In genomic region chr2:203909192-203909945, GRCh38 we compare ENCODE assay signal across 8 cellular contexts. TPM values are rescaled to one million over a fixed set of nuclear protein-coding genes. Genes with fewer than 3 reads are reported as not detected.
A peak's percentile ranks its signal among the peaks of the same experiment; 100 is the strongest.
DNase-seq lines count a peak whose midpoint lies in the region; ATAC-seq and TF ChIP-seq lines count a peak whose summit lies in the region.

No MANE protein-coding gene starts in this region.

- CTCF ChIA-PET in activated CD4-positive, alpha-beta T cell treated with anti-CD3 and anti-CD28 coated beads, Interleukin-2, amount 10 ng/mL, durations not matched to agents 7 days and 5 days (lab: Charles Lee), result interaction anchor here (0.5 to 2.1 kb wide), 28 partner anchors 9 to 603 kb away, joined by 3 to 13 read pairs (median 4); partner anchors contain the start of gene CTLA4
- CTCF ChIA-PET in activated CD4-positive, alpha-beta memory T cell treated with anti-CD3 and anti-CD28 coated beads, Interleukin-2, amount 10 ng/mL, durations not matched to agents 7 days and 5 days (lab: Charles Lee), result interaction anchor here (0.9 to 4.6 kb wide), 32 partner anchors 9 to 998 kb away, joined by 3 to 93 read pairs (median 5); partner anchors contain the start of genes CARF, CTLA4, CYP20A1 and WDR12

- no peak for TF ChIP-seq POLR2A in NB4 (IDR thresholded peaks at IDR 0.05; ENCODE audit: extremely low read depth, insufficient read length)
- TF ChIP-seq POLR2A in gastroesophageal sphincter (IDR thresholded peaks at IDR 0.05), result no peak

- no peak for TF ChIP-seq EP300 in gastroesophageal sphincter (IDR thresholded peaks at IDR 0.05)

- peaks cover 3% of the 10 kb centered on the region for H3K36me3 Mint-ChIP-seq in activated CD4-positive, alpha-beta T cell treated with anti-CD3 and anti-CD28 coated beads, Interleukin-2, amount 10 ng/mL, durations not matched to agents 7 days and 5 days (ENCODE audit: low read depth)
- H3K36me3 Mint-ChIP-seq in activated CD4-positive, alpha-beta memory T cell treated with anti-CD3 and anti-CD28 coated beads, Interleukin-2, amount 10 ng/mL, durations not matched to agents 7 days and 5 days (ENCODE audit: low read depth), result peaks cover 8% of the 10 kb centered on the region

- peaks cover 27% of the 10 kb centered on the region for H3K4me1 Mint-ChIP-seq in activated CD4-positive, alpha-beta T cell treated with anti-CD3 and anti-CD28 coated beads, Interleukin-2, amount 10 ng/mL, durations not matched to agents 7 days and 5 days
- peaks cover 33% of the 10 kb centered on the region for H3K4me1 Mint-ChIP-seq in activated CD4-positive, alpha-beta memory T cell treated with anti-CD3 and anti-CD28 coated beads, Interleukin-2, amount 10 ng/mL, durations not matched to agents 7 days and 5 days

- no peak overlapping the region for H3K4me3 ChIP-seq in NB4 (ENCODE audit: low read depth, low read length)
- H3K4me3 ChIP-seq in gastroesophageal sphincter, result peak overlapping the region; percentile 22 to 30

- DNase-seq in activated CD4-positive, alpha-beta T cell treated with anti-CD3 and anti-CD28 coated beads, Interleukin-2, amount 10 ng/mL, durations not matched to agents 7 days and 5 days, result peak; percentile 47
- no peak for DNase-seq in activated CD4-positive, alpha-beta T cell treated with anti-CD3 and anti-CD28 coated beads for 48 hours
- DNase-seq in NB4 (ENCODE audit: low read depth) (peak; percentile 32), pons (ENCODE audit: low spot score) (peak; percentile 84)
- DNase-seq in activated CD4-positive, alpha-beta memory T cell treated with anti-CD3 and anti-CD28 coated beads, Interleukin-2, amount 10 ng/mL, durations not matched to agents 7 days and 5 days, result no peak

- no peaks in the 10 kb centered on the region for H3K27me3 Mint-ChIP-seq in activated CD4-positive, alpha-beta T cell treated with anti-CD3 and anti-CD28 coated beads, Interleukin-2, amount 10 ng/mL, durations not matched to agents 7 days and 5 days
- H3K27me3 Mint-ChIP-seq in activated CD4-positive, alpha-beta memory T cell treated with anti-CD3 and anti-CD28 coated beads, Interleukin-2, amount 10 ng/mL, durations not matched to agents 7 days and 5 days, result peaks cover 3% of the 10 kb centered on the region

- no peaks in the 10 kb centered on the region for H3K9me3 ChIP-seq in gastroesophageal sphincter

- POLR2A ChIA-PET in activated CD4-positive, alpha-beta T cell treated with anti-CD3 and anti-CD28 coated beads, Interleukin-2, amount 10 ng/mL, durations not matched to agents 7 days and 5 days (lab: Charles Lee), result no interaction called here
- POLR2A ChIA-PET in activated CD4-positive, alpha-beta memory T cell treated with anti-CD3 and anti-CD28 coated beads, Interleukin-2, amount 10 ng/mL, durations not matched to agents 7 days and 5 days (lab: Charles Lee), result interaction anchor here (0.8 to 4.1 kb wide), 12 partner anchors 13 to 425 kb away, joined by 3 to 94 read pairs (median 4); partner anchors contain the start of gene CTLA4

- peak overlapping the region in 1 of 4 donors; percentile 30 for H3K27ac ChIP-seq in gastroesophageal sphincter

- H3K4me1 ChIP-seq in gastroesophageal sphincter, result peaks cover 0 to 21% (median 4%) of the 10 kb centered on the region in 3 donors

- no peaks in the 10 kb centered on the region for H3K36me3 ChIP-seq in gastroesophageal sphincter

- ATAC-seq in gastroesophageal sphincter, result peak; percentile 74
- ATAC-seq in GM18867 (IDR thresholded peaks at IDR 0.05; ENCODE audit: unreplicated experiment), result no peak
- ATAC-seq in GM21381 (IDR thresholded peaks at IDR 0.05; ENCODE audit: unreplicated experiment), result no peak

- H3K4me3 Mint-ChIP-seq in activated CD4-positive, alpha-beta T cell treated with anti-CD3 and anti-CD28 coated beads, Interleukin-2, amount 10 ng/mL, durations not matched to agents 7 days and 5 days, result peak overlapping the region; percentile 17
- peak overlapping the region; percentile 38 for H3K4me3 Mint-ChIP-seq in activated CD4-positive, alpha-beta memory T cell treated with anti-CD3 and anti-CD28 coated beads, Interleukin-2, amount 10 ng/mL, durations not matched to agents 7 days and 5 days

- peaks cover 8% of the 10 kb centered on the region for H3K9me3 Mint-ChIP-seq in activated CD4-positive, alpha-beta T cell treated with anti-CD3 and anti-CD28 coated beads, Interleukin-2, amount 10 ng/mL, durations not matched to agents 7 days and 5 days
- H3K9me3 Mint-ChIP-seq in activated CD4-positive, alpha-beta memory T cell treated with anti-CD3 and anti-CD28 coated beads, Interleukin-2, amount 10 ng/mL, durations not matched to agents 7 days and 5 days, result peaks cover 7% of the 10 kb centered on the region

- no peaks in the 10 kb centered on the region for H3K27me3 ChIP-seq in gastroesophageal sphincter

- TF ChIP-seq CTCF in NB4 (IDR thresholded peaks at IDR 0.05; ENCODE audit: low read depth, low read length), result peak; percentile 49
- peak; percentile 61 to 78 (median 72) for TF ChIP-seq CTCF in gastroesophageal sphincter (IDR thresholded peaks at IDR 0.05)

- 5 to 8% methylated on average over 7 to 8 of the region's 8 CpGs for WGBS in gastroesophageal sphincter (ENCODE audit: low coverage in 1 of 2), 2 donors

- peak overlapping the region; percentile 80 for H3K27ac Mint-ChIP-seq in activated CD4-positive, alpha-beta T cell treated with anti-CD3 and anti-CD28 coated beads, Interleukin-2, amount 10 ng/mL, durations not matched to agents 7 days and 5 days
- H3K27ac Mint-ChIP-seq in activated CD4-positive, alpha-beta memory T cell treated with anti-CD3 and anti-CD28 coated beads, Interleukin-2, amount 10 ng/mL, durations not matched to agents 7 days and 5 days, result peak overlapping the region; percentile 69

RNA-seq across cellular contexts. Expression of gene ICOS, which starts 27.2 kb away (rescaled TPM):
- 10 to 100 TPM; 52.0 to 63.6 TPM for total RNA-seq in activated CD4-positive, alpha-beta T cell treated with anti-CD3 and anti-CD28 coated beads, Interleukin-2, amount 10 ng/mL, durations not matched to agents 7 days and 5 days
- 10 to 100 TPM; 61.8 to 63.0 TPM for total RNA-seq in activated CD4-positive, alpha-beta memory T cell treated with anti-CD3 and anti-CD28 coated beads, Interleukin-2, amount 10 ng/mL, durations not matched to agents 7 days and 5 days
- total RNA-seq in gastroesophageal sphincter, result under 1 TPM in 2 of 4 donors, not detected in 2; 0.13 to 0.32 TPM

RNA-seq across cellular contexts. Expression of gene CTLA4, which starts 41.8 kb away (rescaled TPM):
- total RNA-seq in activated CD4-positive, alpha-beta T cell treated with anti-CD3 and anti-CD28 coated beads, Interleukin-2, amount 10 ng/mL, durations not matched to agents 7 days and 5 days, result 10 to 100 TPM; 20.1 to 22.7 TPM
- total RNA-seq in activated CD4-positive, alpha-beta memory T cell treated with anti-CD3 and anti-CD28 coated beads, Interleukin-2, amount 10 ng/mL, durations not matched to agents 7 days and 5 days, result 100 to 1,000 TPM in 1 of 2 experiments, 10 to 100 TPM in 1; 98.1 to 101 TPM
- total RNA-seq in gastroesophageal sphincter, result under 1 TPM in 1 of 4 donors, not detected in 3; 0.81 TPM

Comparison
In these comparisons a context has a peak if more than half of its experiments do, and no peak if none do; other contexts are left out.
1. DNase-seq: peak in activated CD4-positive, alpha-beta T cell treated with anti-CD3 and anti-CD28 coated beads, Interleukin-2, amount 10 ng/mL, durations not matched to agents 7 days and 5 days (single experiment), NB4 (single experiment) and pons (single experiment); none in activated CD4-positive, alpha-beta T cell treated with anti-CD3 and anti-CD28 coated beads for 48 hours (single experiment) and activated CD4-positive, alpha-beta memory T cell treated with anti-CD3 and anti-CD28 coated beads, Interleukin-2, amount 10 ng/mL, durations not matched to agents 7 days and 5 days (single experiment).
2. RNA of gene ICOS, which starts 27.2 kb away (total RNA-seq): 52.0 to 63.6 TPM in activated CD4-positive, alpha-beta T cell treated with anti-CD3 and anti-CD28 coated beads, Interleukin-2, amount 10 ng/mL, durations not matched to agents 7 days and 5 days and 61.8 to 63.0 TPM in activated CD4-positive, alpha-beta memory T cell treated with anti-CD3 and anti-CD28 coated beads, Interleukin-2, amount 10 ng/mL, durations not matched to agents 7 days and 5 days; 0.13 to 0.32 TPM in gastroesophageal sphincter; every median in the first group is over 10 times any median in the second.
3. RNA of gene CTLA4, which starts 41.8 kb away (total RNA-seq): 98.1 to 101 TPM in activated CD4-positive, alpha-beta memory T cell treated with anti-CD3 and anti-CD28 coated beads, Interleukin-2, amount 10 ng/mL, durations not matched to agents 7 days and 5 days and 20.1 to 22.7 TPM in activated CD4-positive, alpha-beta T cell treated with anti-CD3 and anti-CD28 coated beads, Interleukin-2, amount 10 ng/mL, durations not matched to agents 7 days and 5 days; 0.81 TPM in gastroesophageal sphincter; every median in the first group is over 10 times any median in the second.